Comparison of ENCODE assay signal across 23 cellular contexts in genomic region chr14:77002889-77003288, GRCh38.
"Had no signal": no experiment of that assay in that cellular context is flagged by ENCODE, and none has a peak within 500 bp of the region (broad histone marks: within the 10 kb centered on the region; RNA-seq: fewer than 3 reads in every experiment).

No MANE protein-coding gene starts in this region.

- H3K9ac ChIP-seq: parathyroid adenoma had no signal

- H3K36me3 ChIP-seq: cardiac muscle cell, upper lobe of right lung had no signal

- ATAC-seq: activated T-cell treated with anti-CD3 and anti-CD28 coated beads, Interleukin-2, amount 50 U/mL, for 4 hours; left ventricle myocardium superior; natural killer cell; sciatic nerve; stimulated activated memory B cell treated with anti-CD40 and anti-IgM and Interleukin-4, amounts not matched to agents 10 μg/mL and 1 μg/mL and 100 μg/mL, for 72 hours; upper lobe of right lung had no signal

- H2AFZ ChIP-seq: parathyroid adenoma had no signal

- H3K27ac ChIP-seq: cardiac muscle cell, upper lobe of right lung had no signal

- H3K27me3 ChIP-seq: cardiac muscle cell, upper lobe of right lung had no signal

- H3K9me3 ChIP-seq: upper lobe of right lung had no signal

- H3K4me3 ChIP-seq: cardiac muscle cell, upper lobe of right lung had no signal

- DNase-seq: activated CD4-positive, alpha-beta T cell treated with anti-CD3 and anti-CD28 coated beads for 4 hours; activated CD4-positive, alpha-beta T cell treated with anti-CD3 and anti-CD28 coated beads, Interleukin-2, amount 50 U/mL, for 48 hours; activated CD4-positive, CD25-positive, alpha-beta regulatory T cell; activated CD8-positive, alpha-beta memory T cell treated with anti-CD3 and anti-CD28 coated beads, Interleukin-2, amount 50 U/mL, for 48 hours; activated effector memory CD4-positive, alpha-beta T cell treated with Interleukin-2 at 50 U/mL for 16 hours; activated naive CD4-positive, alpha-beta T cell treated with anti-CD3 and anti-CD28 coated beads for 36 hours; activated naive CD8-positive, alpha-beta T cell treated with anti-CD3 and anti-CD28 coated beads, Interleukin-2, amount 10 ng/mL, durations not matched to agents 7 days and 5 days; activated T-cell treated with anti-CD3 and anti-CD28 coated beads, Interleukin-2, amount 50 U/mL, for 4 hours; amniotic stem cell; effector CD4-positive, alpha-beta T cell; erythroblast; foreskin fibroblast; left ventricle myocardium superior; midbrain; natural killer cell; nucleus accumbens; small intestine; T-helper 9 cell; upper lobe of right lung had no signal
